ENCODE assay signal across 1 cellular context in genomic region chr11:2390091-2390870, GRCh38.
A peak's percentile ranks its signal among the peaks of the same experiment; 100 is the strongest.
TF ChIP-seq lines count a peak whose summit lies in the region.

No MANE protein-coding gene starts in this region.

TF ChIP-seq in K562, 482 proteins besides CTCF, POLR2A, EP300 and RAD21:
- TF ChIP-seq SLC30A9 (CRISPR knock-in tag; IDR thresholded peaks at IDR 0.05) (no peak), BCOR (IDR thresholded peaks at IDR 0.05) (0 out of 2 replicates have a peak, but pooled peaks have one; percentile 28), POLR2G (IDR thresholded peaks at IDR 0.05; ENCODE audit: low read depth, low read length) (peak; percentile 23; the same call in 1 of the 2 replicates), NR4A1 (CRISPR knock-in tag; IDR thresholded peaks at IDR 0.05) (no peak), NR4A1 (tag; IDR thresholded peaks at IDR 0.05) (no peak), ZFP36 (IDR thresholded peaks at IDR 0.05; ENCODE audit: low read depth, low read length, partially characterized antibody) (peak; percentile 93)
- TF ChIP-seq, protein P1, sequence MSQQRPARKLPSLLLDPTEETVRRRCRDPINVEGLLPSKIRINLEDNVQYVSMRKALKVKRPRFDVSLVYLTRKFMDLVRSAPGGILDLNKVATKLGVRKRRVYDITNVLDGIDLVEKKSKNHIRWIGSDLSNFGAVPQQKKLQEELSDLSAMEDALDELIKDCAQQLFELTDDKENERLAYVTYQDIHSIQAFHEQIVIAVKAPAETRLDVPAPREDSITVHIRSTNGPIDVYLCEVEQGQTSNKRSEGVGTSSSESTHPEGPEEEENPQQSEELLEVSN (IDR thresholded peaks at IDR 0.05; ENCODE audit: borderline replicate concordance in 1 of 2, extremely low read depth in 1 of 2, insufficient read depth in 1 of 2, insufficient read length in 1 of 2, low read depth in 1 of 2, low read length in 1 of 2, poor library complexity in 1 of 2, severe bottlenecking in 1 of 2), result peak; percentile 42 to 59
